Comparison of ENCODE assay signal across 12 cellular contexts in the genomic region with DNA sequence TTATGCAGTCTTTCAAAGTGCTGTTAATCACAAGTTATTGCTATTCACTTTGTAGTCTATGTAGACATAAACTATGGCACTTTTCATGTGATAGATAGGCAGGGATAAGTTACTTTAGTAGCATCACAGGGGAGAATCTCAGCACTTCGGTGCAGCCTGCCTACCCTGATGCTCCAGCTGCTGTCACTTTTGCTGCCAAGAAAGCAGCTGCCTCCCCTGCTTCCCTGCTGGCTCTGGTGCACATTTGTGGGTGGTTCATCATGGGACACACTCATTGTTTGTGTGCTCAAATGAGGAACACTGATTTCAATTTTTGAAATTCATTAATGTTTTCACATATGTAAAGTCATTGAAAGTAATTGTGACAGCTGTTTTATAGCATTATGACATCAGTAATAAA.
"Had no signal": no experiment of that assay in that cellular context is flagged by ENCODE, and none has a peak within 500 bp of the region (broad histone marks: within the 10 kb centered on the region; RNA-seq: fewer than 3 reads in every experiment).

No MANE protein-coding gene starts in this region.

- DNase-seq: activated CD4-positive, alpha-beta memory T cell treated with anti-CD3 and anti-CD28 coated beads, Interleukin-2, amount 10 ng/mL, durations not matched to agents 7 days and 5 days; activated naive CD4-positive, alpha-beta T cell treated with anti-CD3 and anti-CD28 coated beads, Interleukin-2, amount 10 ng/mL, durations not matched to agents 7 days and 5 days; activated T-cell treated with anti-CD3 and anti-CD28 coated beads, Interleukin-2, amount 50 U/mL, for 24 hours; erythroblast; kidney; nephron progenitor cell; psoas muscle; sigmoid colon; stimulated activated CD4-positive, alpha-beta T cell treated with anti-CD3 and anti-CD28 coated beads, Interleukin-1b, Interleukin-23, amount 100 ng/mL, for 48 hours; stomach; upper lobe of right lung; WERI-Rb-1 had no signal
